17 cellular contexts compared by ENCODE assay signal in the genomic region with DNA sequence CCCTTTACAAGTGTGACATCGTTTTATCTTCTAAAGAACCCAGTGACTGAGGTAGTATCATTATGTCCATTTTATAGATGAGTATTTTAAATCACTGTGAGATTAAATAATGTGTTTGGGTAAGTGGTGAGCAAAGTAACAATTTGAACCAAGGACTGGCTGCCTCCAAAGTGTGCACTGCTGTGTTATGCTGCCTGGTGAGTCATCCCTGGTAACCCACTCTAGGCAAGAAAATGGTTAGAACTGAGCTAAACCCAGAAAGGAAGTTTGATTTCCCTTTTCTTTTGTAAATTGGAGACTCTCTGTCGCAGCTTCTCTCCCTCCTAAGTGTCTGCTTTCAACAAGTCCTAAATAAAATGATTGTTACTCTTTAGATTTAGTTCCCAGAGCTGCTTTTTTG.
A peak's percentile ranks its signal among the peaks of the same experiment; 100 is the strongest.
DNase-seq lines count a peak whose midpoint lies in the region; ATAC-seq and TF ChIP-seq lines count a peak whose summit lies in the region.
"Had no signal": no experiment of that assay in that cellular context is flagged by ENCODE, and none has a peak within 500 bp of the region (broad histone marks: within the 10 kb centered on the region; RNA-seq: fewer than 3 reads in every experiment).

No MANE protein-coding gene starts in this region.

- no peak overlapping the region for H3K27ac Mint-ChIP-seq in immature natural killer cell
- H3K27ac Mint-ChIP-seq: CD4-positive, alpha-beta T cell had no signal

- intact Hi-C loops in left ventricle myocardium inferior (cut with micrococcal nuclease) (no loop called here), Right ventricle myocardium inferior (cut with DNase I) (no loop called here)

- peaks cover 23% of the 10 kb centered on the region for H3K27me3 ChIP-seq in left ventricle myocardium inferior (ENCODE audit: low read depth)
- H3K27me3 ChIP-seq: ascending aorta had no signal

- no peaks in the 10 kb centered on the region for H3K4me1 Mint-ChIP-seq in immature natural killer cell

- no peaks in the 10 kb centered on the region for H3K9me3 Mint-ChIP-seq in immature natural killer cell
- H3K9me3 Mint-ChIP-seq: CD4-positive, alpha-beta T cell had no signal

- no peaks in the 10 kb centered on the region for H3K36me3 ChIP-seq in left ventricle myocardium inferior
- H3K36me3 ChIP-seq: ascending aorta had no signal

- ATAC-seq in Right ventricle myocardium inferior = no peak
- no peak for ATAC-seq in GM19324 (IDR thresholded peaks at IDR 0.05; ENCODE audit: low FRiP score, unreplicated experiment)
- ATAC-seq in GM18907 (IDR thresholded peaks at IDR 0.05; ENCODE audit: unreplicated experiment) = no peak
- ATAC-seq in GM18868 (IDR thresholded peaks at IDR 0.05; ENCODE audit: unreplicated experiment) = no peak

- H3K4me1 ChIP-seq in left ventricle myocardium inferior = no peaks in the 10 kb centered on the region
- H3K4me1 ChIP-seq: ascending aorta had no signal

- H3K4me3 ChIP-seq in left ventricle myocardium inferior (no peak overlapping the region), astrocyte of the spinal cord (ENCODE audit: low read depth, low read length) (no peak overlapping the region)
- H3K4me3 ChIP-seq: ascending aorta, lung, skin epidermis had no signal

- H3K9me3 ChIP-seq in left ventricle myocardium inferior (replicated peaks) = no peaks in the 10 kb centered on the region
- H3K9me3 ChIP-seq: ascending aorta had no signal

- in situ Hi-C loops in astrocyte of the spinal cord (cut with HindIII; ENCODE audit: low sequenced_read_pairs) = no loop called here

- DNase-seq in left ventricle myocardium inferior = no peak
- DNase-seq in Right ventricle myocardium inferior (ENCODE audit: missing footprints) = no peak
- DNase-seq in astrocyte of the spinal cord (ENCODE audit: low read depth, low spot score) = peak; percentile 45
- DNase-seq in kidney glomerular epithelial cell (lab: John Stamatoyannopoulos, UW) = peak; percentile 32
- DNase-seq in immature natural killer cell = no peak
- DNase-seq: activated CD4-positive, alpha-beta T cell treated with anti-CD3 and anti-CD28 coated beads, Interleukin-2, amount 50 U/mL, for 4 hours; activated naive CD4-positive, alpha-beta T cell treated with Interleukin-2 at 50 U/mL for 16 hours; CD4-positive, alpha-beta T cell; DMS153; NCI-H2029; stimulated activated CD4-positive, alpha-beta T cell treated with anti-CD3 and anti-CD28 coated beads, Interleukin-4, amount 100 ng/mL, for 24 hours had no signal

- peak overlapping the region; percentile 45 for H3K27ac ChIP-seq in left ventricle myocardium inferior (replicated peaks)
- H3K27ac ChIP-seq: ascending aorta, skin epidermis had no signal

- H3K27me3 Mint-ChIP-seq in immature natural killer cell (ENCODE audit: low read depth in 3 of 3) = peaks cover 0 to 4% (median 3%) of the 10 kb centered on the region in 3 donors

- no peaks in the 10 kb centered on the region for H3K36me3 Mint-ChIP-seq in immature natural killer cell

- TF ChIP-seq CTCF in left ventricle myocardium inferior (IDR thresholded peaks at IDR 0.05; ENCODE audit: borderline replicate concordance) (no peak), astrocyte of the spinal cord (IDR thresholded peaks at IDR 0.05; ENCODE audit: low read depth, low read length) (no peak)

- H3K4me3 Mint-ChIP-seq in immature natural killer cell = no peak overlapping the region
- H3K4me3 Mint-ChIP-seq: CD4-positive, alpha-beta T cell had no signal

Comparison
In these comparisons a context has a peak if more than half of its experiments do, and no peak if none do; other contexts are left out.
1. DNase-seq: peak in astrocyte of the spinal cord (single experiment) and kidney glomerular epithelial cell (single experiment); none in left ventricle myocardium inferior (single experiment), Right ventricle myocardium inferior (single experiment) and immature natural killer cell (0 of 3).